11 cellular contexts compared by ENCODE assay signal in genomic region chr12:11497995-11498394, GRCh38.
DNase-seq lines count a peak whose midpoint lies in the region; ATAC-seq, FAIRE-seq and TF ChIP-seq lines count a peak whose summit lies in the region.
"Had no signal": no experiment of that assay in that cellular context is flagged by ENCODE, and none has a peak within 500 bp of the region (broad histone marks: within the 10 kb centered on the region; RNA-seq: fewer than 3 reads in every experiment).

No MANE protein-coding gene starts in this region.

- no peak overlapping the region for H2BK12ac ChIP-seq in trophoblast cell (ENCODE audit: low read length)

- DNase-seq in GM19239 (ENCODE audit: insufficient read length, low spot score) (no peak), COLO668 (lab: John Stamatoyannopoulos, UW; ENCODE audit: unreplicated experiment) (no peak), spleen (no peak), trophoblast cell (no peak)
- DNase-seq: T1000 had no signal

- H2BK5ac ChIP-seq in trophoblast cell (ENCODE audit: low read depth, low read length, poor library complexity): no peak overlapping the region

- H4K8ac ChIP-seq in trophoblast cell (ENCODE audit: low read depth, low read length): no peak overlapping the region

- H3K4ac ChIP-seq in trophoblast cell (ENCODE audit: low read depth, low read length): no peak overlapping the region

- no peak for TF ChIP-seq POLR2A in spleen (IDR thresholded peaks at IDR 0.05)

- no peaks in the 10 kb centered on the region for H3K36me3 ChIP-seq in BLaER1 treated with 17β-estradiol and CSF1 and Interleukin-3, amounts not matched to agents 10 nM and 100 nM
- no peaks in the 10 kb centered on the region for H3K36me3 ChIP-seq in spleen
- H3K36me3 ChIP-seq in trophoblast cell (ENCODE audit: control insufficient read depth in 1 of 2, insufficient read depth in 2 of 2, low read length in 2 of 2): no peaks in the 10 kb centered on the region

- WGBS in spleen, 5 donors: 59 to 70% (median 69%) methylated on average over 4 of the region's 4 CpGs
- WGBS in trophoblast cell (ENCODE audit: extremely low coverage, insufficient coverage, insufficient read length): no CpG with 5 or more reads among the region's 4 CpGs

- H3K9ac ChIP-seq in BLaER1 treated with 17β-estradiol and CSF1 and Interleukin-3, amounts not matched to agents 10 nM and 100 nM: peak overlapping the region in 1 of 11 experiments; percentile 15; a peak in 1 of 22 replicates
- H3K9ac ChIP-seq in trophoblast cell (ENCODE audit: low read length): no peak overlapping the region

- H3K14ac ChIP-seq in trophoblast cell (ENCODE audit: low read length): no peak overlapping the region

- H3K23ac ChIP-seq in trophoblast cell (ENCODE audit: low read length): no peak overlapping the region

- H3K18ac ChIP-seq in trophoblast cell (ENCODE audit: low read length): no peak overlapping the region

- H3K27ac ChIP-seq in BLaER1 treated with 17β-estradiol and CSF1 and Interleukin-3, amounts not matched to agents 10 nM and 100 nM: peak overlapping the region in 4 of 11 experiments; percentile 10 to 60 (median 34); a peak in 4 of 22 replicates
- H3K27ac ChIP-seq in spleen (no peak overlapping the region), trophoblast cell (ENCODE audit: low read depth, low read length) (no peak overlapping the region)

- no peaks in the 10 kb centered on the region for H3K27me3 ChIP-seq in BLaER1 treated with 17β-estradiol and CSF1 and Interleukin-3, amounts not matched to agents 10 nM and 100 nM
- peaks cover 0 to 46% (median 8%) of the 10 kb centered on the region in 7 donors for H3K27me3 ChIP-seq in spleen (replicated peaks in 1 of 7)
- H3K27me3 ChIP-seq in trophoblast cell (ENCODE audit: insufficient read depth, low read length): no peaks in the 10 kb centered on the region

- peak; percentile 95 for ATAC-seq in GM18868 (IDR thresholded peaks at IDR 0.05; ENCODE audit: unreplicated experiment)
- peak; percentile 62 for ATAC-seq in HG02623 (IDR thresholded peaks at IDR 0.05; ENCODE audit: unreplicated experiment)
- peak; percentile 75 for ATAC-seq in HG03565 (IDR thresholded peaks at IDR 0.05; ENCODE audit: unreplicated experiment)
- ATAC-seq: Panc1 had no signal

- no peak overlapping the region for H2AFZ ChIP-seq in trophoblast cell (ENCODE audit: insufficient read depth, low read length, poor library complexity)

- no peak overlapping the region for H4K12ac ChIP-seq in trophoblast cell (ENCODE audit: low read depth, low read length)

- no peaks in the 10 kb centered on the region for H3K79me2 ChIP-seq in trophoblast cell (ENCODE audit: control insufficient read depth, insufficient read depth, low read length, poor library complexity)

- FAIRE-seq in GM19239 (lab: Jason Lieb, UNC): no peak
- FAIRE-seq: K562 had no signal

- H3K4me3 ChIP-seq in BLaER1 treated with 17β-estradiol and CSF1 and Interleukin-3, amounts not matched to agents 10 nM and 100 nM: peak overlapping the region in 6 of 10 experiments; percentile 9 to 51 (median 15); a peak in 3 of 20 replicates
- H3K4me3 ChIP-seq in spleen (no peak overlapping the region), trophoblast cell (ENCODE audit: low read depth, low read length) (no peak overlapping the region)
- H3K4me3 ChIP-seq: K562 had no signal

- no peak for TF ChIP-seq CTCF in spleen (IDR thresholded peaks at IDR 0.05 in 8 of 11, conservative IDR thresholded peaks at IDR 0.05 in 3 of 11)

- intact Hi-C loops in spleen (cut with DNase I; ENCODE audit: low total_unique reads): no loop called here

- H4K91ac ChIP-seq in trophoblast cell (ENCODE audit: low read depth, low read length): no peak overlapping the region

- H3K9me3 ChIP-seq in BLaER1 treated with 17β-estradiol and CSF1 and Interleukin-3, amounts not matched to agents 10 nM and 100 nM (replicated peaks in 1 of 11): peaks cover 0 to 7% (median 0%) of the 10 kb centered on the region in 11 experiments; a peak in 3 of 22 replicates
- H3K9me3 ChIP-seq in spleen: no peaks in the 10 kb centered on the region
- peaks cover 5% of the 10 kb centered on the region for H3K9me3 ChIP-seq in trophoblast cell (ENCODE audit: insufficient read depth, low read depth, low read length)

- peaks cover 0 to 11% (median 0%) of the 10 kb centered on the region in 11 experiments; a peak in 4 of 22 replicates for H4K20me1 ChIP-seq in BLaER1 treated with 17β-estradiol and CSF1 and Interleukin-3, amounts not matched to agents 10 nM and 100 nM

- no peak overlapping the region for H2BK120ac ChIP-seq in trophoblast cell (ENCODE audit: insufficient read depth, low read length, poor library complexity)

- H2AK5ac ChIP-seq in trophoblast cell (ENCODE audit: low read length): no peak overlapping the region

- no peaks in the 10 kb centered on the region for H3K79me1 ChIP-seq in trophoblast cell (ENCODE audit: low read length)

- H3K4me2 ChIP-seq in BLaER1 treated with 17β-estradiol and CSF1 and Interleukin-3, amounts not matched to agents 10 nM and 100 nM: peak overlapping the region; percentile 54 to 82 (median 67)
- no peak overlapping the region for H3K4me2 ChIP-seq in trophoblast cell (ENCODE audit: low read length)

- H3K4me1 ChIP-seq in BLaER1 treated with 17β-estradiol and CSF1 and Interleukin-3, amounts not matched to agents 10 nM and 100 nM: peaks cover 16 to 24% (median 20%) of the 10 kb centered on the region in 10 experiments
- H3K4me1 ChIP-seq in spleen (peaks cover 0 to 18% (median 7%) of the 10 kb centered on the region in 6 donors), trophoblast cell (ENCODE audit: control insufficient read depth in 1 of 2, insufficient read depth in 2 of 2, low read length in 2 of 2) (no peaks in the 10 kb centered on the region)

Comparison
In these comparisons a context has a peak if more than half of its experiments do, and no peak if none do; other contexts are left out.
1. H3K4me3 ChIP-seq: peak in BLaER1 treated with 17β-estradiol and CSF1 and Interleukin-3, amounts not matched to agents 10 nM and 100 nM (6 of 10); none in spleen (0 of 8) and trophoblast cell (single experiment).
2. Peak in every context shown above with its lines, with median percentiles within 50 percentile points of each other: ATAC-seq.